In the genomic region with DNA sequence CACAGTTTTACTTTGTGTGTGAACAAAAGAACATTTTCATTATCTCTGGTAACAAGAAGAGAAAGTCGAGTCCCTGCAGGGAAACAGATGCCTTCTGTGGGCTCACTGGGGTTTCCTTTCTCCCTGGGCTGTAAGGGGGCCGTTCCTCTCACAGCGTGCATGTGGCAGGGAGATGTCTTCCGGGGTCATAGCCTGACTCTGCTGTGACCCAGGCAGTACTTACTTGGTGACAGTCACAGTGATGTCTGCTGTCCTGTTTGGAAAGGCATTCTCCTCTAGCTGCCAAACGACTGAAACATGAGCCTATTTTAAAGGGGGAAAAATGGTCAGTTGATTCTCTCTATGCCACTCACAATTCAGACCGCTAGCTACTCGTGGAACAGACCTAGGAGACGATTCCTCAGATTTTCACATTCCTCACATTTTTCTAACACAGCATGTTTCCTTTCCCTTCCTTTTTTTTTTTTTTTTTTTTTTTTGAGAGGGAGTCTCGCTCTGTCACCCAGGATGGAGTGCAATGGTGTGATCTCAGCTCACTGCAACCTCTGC, we compare ENCODE assay signal across 16 cellular contexts. TPM values are rescaled to one million over a fixed set of nuclear protein-coding genes. Genes with fewer than 3 reads are reported as not detected.
A peak's percentile ranks its signal among the peaks of the same experiment; 100 is the strongest.
DNase-seq lines count a peak whose midpoint lies in the region; ATAC-seq, FAIRE-seq and TF ChIP-seq lines count a peak whose summit lies in the region.
"Had no signal": no experiment of that assay in that cellular context is flagged by ENCODE, and none has a peak within 500 bp of the region (broad histone marks: within the 10 kb centered on the region; RNA-seq: fewer than 3 reads in every experiment).

No MANE protein-coding gene starts in this region.

- intact Hi-C loops in endothelial cell of umbilical vein (cut with micrococcal nuclease) = no loop called here

- H3K9me3 Mint-ChIP-seq in neural crest cell = no peaks in the 10 kb centered on the region
- H3K9me3 Mint-ChIP-seq: activated naive CD4-positive, alpha-beta T cell treated with anti-CD3 and anti-CD28 coated beads, Interleukin-2, amount 10 ng/mL, durations not matched to agents 7 days and 5 days; CD14-positive monocyte had no signal

- no peak overlapping the region for H3K27ac Mint-ChIP-seq in neural crest cell (ENCODE audit: unreplicated experiment)
- H3K27ac Mint-ChIP-seq: activated naive CD4-positive, alpha-beta T cell treated with anti-CD3 and anti-CD28 coated beads, Interleukin-2, amount 10 ng/mL, durations not matched to agents 7 days and 5 days had no signal

- H2AFZ ChIP-seq in endothelial cell of umbilical vein (ENCODE audit: low read depth, low read length) = no peak overlapping the region

- dilution Hi-C loops in endothelial cell of umbilical vein (cut with MboI; ENCODE audit: extremely low pct_ligation_motif_present, low sequenced_read_pairs) = no loop called here

- no peak for TF ChIP-seq CTCF in DOHH2 (IDR thresholded peaks at IDR 0.05; ENCODE audit: low read depth, low read length, poor library complexity, severe bottlenecking)
- no peak for TF ChIP-seq CTCF in endothelial cell of umbilical vein (IDR thresholded peaks at IDR 0.05; ENCODE audit: extremely low read depth in 1 of 2, insufficient read depth in 1 of 2, low read depth in 1 of 2, low read length in 2 of 2)
- no peak for TF ChIP-seq CTCF in neural crest cell (conservative IDR thresholded peaks at IDR 0.05)

- POLR2A ChIA-PET in endothelial cell of umbilical vein (lab: Charles Lee) = interaction anchor here (0.6 kb wide), 1 partner anchor 248 kb away, joined by 3 read pairs; no protein-coding TSS in a partner anchor

- CTCF ChIA-PET in endothelial cell of umbilical vein (lab: Charles Lee) = no interaction called here

- FAIRE-seq in endothelial cell of umbilical vein (lab: Jason Lieb, UNC) = peak; percentile 59
- FAIRE-seq: GM12892, TTC549 had no signal

- peaks cover 9% of the 10 kb centered on the region for H3K36me3 Mint-ChIP-seq in neural crest cell (ENCODE audit: low read depth)

- H3K9me2 ChIP-seq in DOHH2 (replicated peaks; ENCODE audit: control insufficient read depth, low read length) = no peaks in the 10 kb centered on the region

- peaks cover 10% of the 10 kb centered on the region; the same call in 1 of the 2 replicates for H3F3A ChIP-seq in DOHH2 (ENCODE audit: control insufficient read depth, insufficient read depth)

- H3K36me3 ChIP-seq in DOHH2 (ENCODE audit: control insufficient read depth, low read length) (peaks cover 31% of the 10 kb centered on the region), endothelial cell of umbilical vein (ENCODE audit: control insufficient read depth in 2 of 2, extremely low read depth in 1 of 2, insufficient read depth in 2 of 2, low read length in 2 of 2) (peaks cover 0 to 4% of the 10 kb centered on the region in 2 experiments)

- H3K4me2 ChIP-seq in DOHH2 (ENCODE audit: low read length) (peak overlapping the region; percentile 16; the same call in 1 of the 2 replicates), endothelial cell of umbilical vein (ENCODE audit: insufficient read depth, low read length) (no peak overlapping the region)

- H3K27me3 ChIP-seq in DOHH2 (ENCODE audit: control insufficient read depth, low read length) (no peaks in the 10 kb centered on the region), endothelial cell of umbilical vein (ENCODE audit: control insufficient read depth in 2 of 2, insufficient read depth in 2 of 2, low read length in 2 of 2) (no peaks in the 10 kb centered on the region)

- H3K4me3 ChIP-seq in DOHH2 (ENCODE audit: low read length) (no peak overlapping the region), endothelial cell of umbilical vein (replicated peaks in 1 of 3; ENCODE audit: insufficient read depth in 1 of 3, low read depth in 1 of 3, low read length in 3 of 3) (no peak overlapping the region)

- H3K9ac ChIP-seq in endothelial cell of umbilical vein (replicated peaks; ENCODE audit: extremely low read depth, insufficient read depth, low read length) = no peak overlapping the region

- no peak for DNase-seq in endothelial cell of umbilical vein (ENCODE audit: low read depth, low spot score)
- DNase-seq in neural crest cell (ENCODE audit: low read depth, low spot score) = no peak
- no peak for DNase-seq in stimulated activated naive CD8-positive, alpha-beta T cell treated with anti-CD3 and anti-CD28 coated beads, Interleukin-15, Interleukin-2, amounts not matched to agents 100 U/mL and 50 U/mL, for 24 hours
- DNase-seq: activated naive CD4-positive, alpha-beta T cell treated with anti-CD3 and anti-CD28 coated beads, Interleukin-2, amount 10 ng/mL, durations not matched to agents 7 days and 5 days; NCI-H2081; NCI-H82; SHP77 treated with DMSO at 0.1 percent for 48 hours; stimulated activated naive CD4-positive, alpha-beta T cell treated with Interleukin-2 at 50 U/mL for 16 hours had no signal

- H3K9me3 ChIP-seq in DOHH2 (ENCODE audit: control insufficient read depth, insufficient read depth, low read length) = no peaks in the 10 kb centered on the region
- no peaks in the 10 kb centered on the region for H3K9me3 ChIP-seq in endothelial cell of umbilical vein (replicated peaks; ENCODE audit: control insufficient read depth, insufficient read depth, low read length)

- no peak for TF ChIP-seq POLR2A in endothelial cell of umbilical vein (IDR thresholded peaks at IDR 0.05; ENCODE audit: low read depth, low read length)

- no peak for TF ChIP-seq EP300 in Ishikawa (IDR thresholded peaks at IDR 0.05; ENCODE audit: borderline replicate concordance)

- H3K4me1 ChIP-seq in DOHH2 (ENCODE audit: control insufficient read depth, low read length) = peaks cover 44% of the 10 kb centered on the region
- no peaks in the 10 kb centered on the region for H3K4me1 ChIP-seq in endothelial cell of umbilical vein (ENCODE audit: control insufficient read depth, extremely low read depth, insufficient read depth, low read length)

- H3K4me1 Mint-ChIP-seq in neural crest cell = peaks cover 19% of the 10 kb centered on the region

- H3K79me2 ChIP-seq in DOHH2 (ENCODE audit: control insufficient read depth, low read length) (peaks cover 36% of the 10 kb centered on the region), endothelial cell of umbilical vein (ENCODE audit: control insufficient read depth, insufficient read depth, low read length) (peaks cover 12% of the 10 kb centered on the region)

- H3K4me3 Mint-ChIP-seq in neural crest cell = peak overlapping the region; percentile 49
- H3K4me3 Mint-ChIP-seq: activated naive CD4-positive, alpha-beta T cell treated with anti-CD3 and anti-CD28 coated beads, Interleukin-2, amount 10 ng/mL, durations not matched to agents 7 days and 5 days; CD14-positive monocyte had no signal

- H3K27me3 Mint-ChIP-seq in neural crest cell (ENCODE audit: low read depth) = no peaks in the 10 kb centered on the region
- H3K27me3 Mint-ChIP-seq: activated naive CD4-positive, alpha-beta T cell treated with anti-CD3 and anti-CD28 coated beads, Interleukin-2, amount 10 ng/mL, durations not matched to agents 7 days and 5 days had no signal

- H3K9me1 ChIP-seq in endothelial cell of umbilical vein (replicated peaks; ENCODE audit: control insufficient read depth, extremely low read depth, insufficient read depth, low read length) = no peaks in the 10 kb centered on the region

- no peak for ATAC-seq in stimulated activated naive CD8-positive, alpha-beta T cell treated with anti-CD3 and anti-CD28 coated beads, Interleukin-15, Interleukin-2, amounts not matched to agents 100 U/mL and 50 U/mL, for 24 hours
- ATAC-seq in HG03457 (IDR thresholded peaks at IDR 0.05; ENCODE audit: unreplicated experiment) = no peak
- ATAC-seq in GM18498 (IDR thresholded peaks at IDR 0.05; ENCODE audit: unreplicated experiment) = no peak
- ATAC-seq in HG03378 (IDR thresholded peaks at IDR 0.05; ENCODE audit: unreplicated experiment) = no peak

- H3K27ac ChIP-seq in DOHH2 (ENCODE audit: low read depth, low read length) = no peak overlapping the region
- no peak overlapping the region for H3K27ac ChIP-seq in endothelial cell of umbilical vein (ENCODE audit: insufficient read depth, low read depth, low read length)

- peaks cover 9% of the 10 kb centered on the region; the same call in 1 of the 2 replicates for H4K20me1 ChIP-seq in DOHH2 (ENCODE audit: control insufficient read depth, insufficient read depth, low read depth, low read length)
- no peaks in the 10 kb centered on the region for H4K20me1 ChIP-seq in endothelial cell of umbilical vein (replicated peaks; ENCODE audit: control insufficient read depth, extremely low read depth, insufficient read depth, low read length)

- BruUV-seq in endothelial cell of umbilical vein (replicated peaks; lab: Mats Ljungman, UMichigan) = no TSS peak

- TF ChIP-seq RAD21 in Ishikawa (IDR thresholded peaks at IDR 0.05; ENCODE audit: low read depth) = no peak

TF ChIP-seq in Ishikawa, 13 proteins besides CTCF, POLR2A, EP300 and RAD21 (continues in another document):
- no peak for TF ChIP-seq TCF12 (IDR thresholded peaks at IDR 0.05; ENCODE audit: low read depth)

TF ChIP-seq in endothelial cell of umbilical vein, 7 proteins besides CTCF, POLR2A, EP300 and RAD21 (continues in another document):
- TF ChIP-seq JUN (IDR thresholded peaks at IDR 0.05; ENCODE audit: borderline replicate concordance, insufficient read depth, insufficient read length, low read depth) (no peak), EZH2 (IDR thresholded peaks at IDR 0.05; ENCODE audit: borderline replicate concordance, low read depth, low read length, severe bottlenecking) (no peak), GATA2 (IDR thresholded peaks at IDR 0.05; ENCODE audit: insufficient read depth, insufficient read length, low read depth, low read length) (no peak)

RNA-seq across cellular contexts. Expression of a gene that starts 7.3 kb away (rescaled TPM):
- total RNA-seq in endothelial cell of umbilical vein (11.8 and 13.2 TPM in 2 replicates), neural crest cell (22.9 and 24.9 TPM in 2 replicates)
- 2.7 TPM in 2 replicates for polyA plus RNA-seq in endothelial cell of umbilical vein
- polyA plus RNA-seq in endothelial cell of umbilical vein (2011; cell fraction: cytosol; rRNA removed) = 4.3 and 4.5 TPM in 2 replicates
- polyA plus RNA-seq in endothelial cell of umbilical vein (2011; cell fraction: nucleus; rRNA removed) = 2.4 and 3.0 TPM in 2 replicates
- 2.5 and 4.2 TPM in 2 replicates for polyA plus RNA-seq in endothelial cell of umbilical vein (2012)
- 6.2 and 7.7 TPM in 2 replicates for polyA minus RNA-seq in endothelial cell of umbilical vein
- polyA minus RNA-seq in endothelial cell of umbilical vein (2011; cell fraction: cytosol; rRNA and poly(A)+ RNA removed) = 22.3 TPM
- 3.2 and 5.0 TPM in 2 replicates for polyA minus RNA-seq in endothelial cell of umbilical vein (2011; cell fraction: nucleus; rRNA and poly(A)+ RNA removed)
- polyA plus RNA-seq: CD14-positive monocyte had no signal

RNA-seq across cellular contexts. Expression of a gene that starts 35.0 kb away (rescaled TPM):
- total RNA-seq in endothelial cell of umbilical vein = 0.22 and 0.37 TPM in 2 replicates
- polyA plus RNA-seq in endothelial cell of umbilical vein = 0.10 and 0.19 TPM in 2 replicates
- 0.08 and 0.15 TPM in 2 replicates for polyA plus RNA-seq in endothelial cell of umbilical vein (2011; cell fraction: cytosol; rRNA removed)
- 0.10 and 0.14 TPM in 2 replicates for polyA plus RNA-seq in endothelial cell of umbilical vein (2011; cell fraction: nucleus; rRNA removed)
- polyA plus RNA-seq in endothelial cell of umbilical vein (2012) = 0.41 TPM in 1 of 2 replicates, not detected in the other
- polyA minus RNA-seq in endothelial cell of umbilical vein = 0.70 TPM in 1 of 2 replicates, not detected in the other
- polyA minus RNA-seq in endothelial cell of umbilical vein (2011; cell fraction: cytosol; rRNA and poly(A)+ RNA removed) = 42.4 TPM
- polyA minus RNA-seq in endothelial cell of umbilical vein (2011; cell fraction: nucleus; rRNA and poly(A)+ RNA removed) = not detected in 2 replicates
- total RNA-seq in neural crest cell = 0.61 and 1.6 TPM in 2 replicates
